In genomic region chr10:29314726-29315125, GRCh38 we compare ENCODE assay signal across 8 cellular contexts. TPM values are rescaled to one million over a fixed set of nuclear protein-coding genes. Genes with fewer than 3 reads are reported as not detected.
"Had no signal": no experiment of that assay in that cellular context is flagged by ENCODE, and none has a peak within 500 bp of the region (broad histone marks: within the 10 kb centered on the region; RNA-seq: fewer than 3 reads in every experiment).

No MANE protein-coding gene starts in this region.

- H3K4me2 ChIP-seq: GM23338 had no signal

- H3K4me3 ChIP-seq: GM23338 had no signal

- DNase-seq: H9, HCEC 1CT, IMR-90 had no signal

- H2AFZ ChIP-seq: GM23338 had no signal

- H3K9me3 Mint-ChIP-seq: GM23338, H9 had no signal

- FAIRE-seq: H1, H54, HTR-8/SVneo had no signal

- ATAC-seq: GM23338 had no signal

- H3K4me3 Mint-ChIP-seq: GM23338, H9 had no signal

- H3K27ac Mint-ChIP-seq: GM23338, H9 had no signal

RNA-seq across cellular contexts. Expression of gene LYZL1, which starts 25.9 kb away (rescaled TPM):
- total RNA-seq: GM23338, H1, H9, HT-29, IMR-90 had no signal
- polyA plus RNA-seq: GM23338, H1, IMR-90 had no signal
